In genomic region chr19:6600951-6601541, GRCh38 we compare ENCODE assay signal across 8 cellular contexts. TPM values are rescaled to one million over a fixed set of nuclear protein-coding genes. Genes with fewer than 3 reads are reported as not detected.
"Had no signal": no experiment of that assay in that cellular context is flagged by ENCODE, and none has a peak within 500 bp of the region (broad histone marks: within the 10 kb centered on the region; RNA-seq: fewer than 3 reads in every experiment).

No MANE protein-coding gene starts in this region.

RNA-seq across cellular contexts. Expression of gene CD70, which starts 10.1 kb away (rescaled TPM):
- total RNA-seq: fibroblast of villous mesenchyme, liver, mesenteric fat pad, neural crest cell, stomach, thoracic aorta, ureter had no signal
- polyA plus RNA-seq: liver, ovary had no signal
